8 cellular contexts compared by ENCODE assay signal in the genomic region with DNA sequence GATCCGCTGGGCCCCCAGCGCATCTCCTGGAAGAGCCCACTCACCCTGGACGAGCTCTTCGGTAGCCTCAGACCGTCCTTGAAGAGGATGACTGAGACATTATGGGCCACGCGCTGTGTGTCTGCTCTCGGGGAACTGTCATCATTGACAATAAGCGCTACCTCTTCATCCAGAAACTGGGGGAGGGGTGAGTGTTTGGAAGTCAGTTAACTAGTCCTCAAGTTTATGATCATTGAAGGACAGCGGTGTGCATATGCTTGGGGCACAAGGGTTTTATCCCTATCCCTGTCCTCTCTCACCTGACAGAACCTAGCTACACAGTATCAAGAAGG. TPM values are rescaled to one million over a fixed set of nuclear protein-coding genes. Genes with fewer than 3 reads are reported as not detected.
DNase-seq lines count a peak whose midpoint lies in the region; ATAC-seq and TF ChIP-seq lines count a peak whose summit lies in the region.

No MANE protein-coding gene starts in this region.

- no peaks in the 10 kb centered on the region for H3K27me3 ChIP-seq in iPS-15b (ENCODE audit: control insufficient read depth, insufficient read depth, low read length)

- H3K9me3 ChIP-seq in iPS-15b (ENCODE audit: control insufficient read depth, insufficient read depth, low read length): no peaks in the 10 kb centered on the region

- peak overlapping the region; percentile 98 for H3K4me3 Mint-ChIP-seq in activated CD8-positive, alpha-beta T cell treated with anti-CD3 and anti-CD28 coated beads for 36 hours
- peak overlapping the region; percentile 68 for H3K4me3 Mint-ChIP-seq in stimulated activated effector memory CD8-positive, alpha-beta T cell treated with anti-CD3 and anti-CD28 coated beads, Interleukin-12 subunit alpha, Interleukin-12 subunit beta, amount 100 ng/mL, for 72 hours

- peak overlapping the region; percentile 99 for H3K27ac Mint-ChIP-seq in activated CD8-positive, alpha-beta T cell treated with anti-CD3 and anti-CD28 coated beads for 36 hours
- peak overlapping the region; percentile 93 for H3K27ac Mint-ChIP-seq in stimulated activated effector memory CD8-positive, alpha-beta T cell treated with anti-CD3 and anti-CD28 coated beads, Interleukin-12 subunit alpha, Interleukin-12 subunit beta, amount 100 ng/mL, for 72 hours

- peaks cover 11% of the 10 kb centered on the region for H3K36me3 ChIP-seq in iPS-15b (ENCODE audit: control insufficient read depth, insufficient read depth, low read length)

- no peak for TF ChIP-seq CTCF in activated CD8-positive, alpha-beta T cell treated with anti-CD3 and anti-CD28 coated beads for 36 hours (IDR thresholded peaks at IDR 0.05)

- H3K9ac ChIP-seq in iPS-15b (ENCODE audit: low read depth, low read length): peak overlapping the region; percentile 79

- peak overlapping the region; percentile 85 for H3K4me3 ChIP-seq in iPS-15b (ENCODE audit: low read depth, low read length)

- no peak for ATAC-seq in activated CD8-positive, alpha-beta T cell treated with anti-CD3 and anti-CD28 coated beads for 36 hours
- ATAC-seq in stimulated activated effector memory CD8-positive, alpha-beta T cell treated with anti-CD3 and anti-CD28 coated beads, Interleukin-12 subunit alpha, Interleukin-12 subunit beta, amount 100 ng/mL, for 72 hours: no peak
- ATAC-seq in HG03097 (IDR thresholded peaks at IDR 0.05; ENCODE audit: low FRiP score, unreplicated experiment): no peak

- H3K36me3 Mint-ChIP-seq in activated CD8-positive, alpha-beta T cell treated with anti-CD3 and anti-CD28 coated beads for 36 hours (ENCODE audit: low read depth): peaks cover 41% of the 10 kb centered on the region
- peaks cover 56% of the 10 kb centered on the region for H3K36me3 Mint-ChIP-seq in stimulated activated effector memory CD8-positive, alpha-beta T cell treated with anti-CD3 and anti-CD28 coated beads, Interleukin-12 subunit alpha, Interleukin-12 subunit beta, amount 100 ng/mL, for 72 hours

- H3K27me3 Mint-ChIP-seq in activated CD8-positive, alpha-beta T cell treated with anti-CD3 and anti-CD28 coated beads for 36 hours: no peaks in the 10 kb centered on the region

- peaks cover 66% of the 10 kb centered on the region for H3K4me1 Mint-ChIP-seq in activated CD8-positive, alpha-beta T cell treated with anti-CD3 and anti-CD28 coated beads for 36 hours (ENCODE audit: low read depth)
- peaks cover 56% of the 10 kb centered on the region for H3K4me1 Mint-ChIP-seq in stimulated activated effector memory CD8-positive, alpha-beta T cell treated with anti-CD3 and anti-CD28 coated beads, Interleukin-12 subunit alpha, Interleukin-12 subunit beta, amount 100 ng/mL, for 72 hours

- H3K4me1 ChIP-seq in iPS-15b (ENCODE audit: control insufficient read depth, insufficient read depth, low read length): peaks cover 7% of the 10 kb centered on the region

- CTCF ChIA-PET in activated CD8-positive, alpha-beta T cell treated with anti-CD3 and anti-CD28 coated beads for 36 hours (lab: Charles Lee): interaction anchor here (1.0 to 3.0 kb wide), 6 partner anchors 9 to 72 kb away, joined by 3 to 24 read pairs (median 12); a partner anchor contains a TSS

- no peaks in the 10 kb centered on the region for H3K9me3 Mint-ChIP-seq in activated CD8-positive, alpha-beta T cell treated with anti-CD3 and anti-CD28 coated beads for 36 hours
- H3K9me3 Mint-ChIP-seq in stimulated activated effector memory CD8-positive, alpha-beta T cell treated with anti-CD3 and anti-CD28 coated beads, Interleukin-12 subunit alpha, Interleukin-12 subunit beta, amount 100 ng/mL, for 72 hours: no peaks in the 10 kb centered on the region

- intact Hi-C loops in activated CD8-positive, alpha-beta T cell treated with anti-CD3 and anti-CD28 coated beads for 36 hours (cut with micrococcal nuclease): loop anchor here (5.0 kb wide), 1 partner anchor 51 kb away; no protein-coding TSS in a partner anchor

- peak; percentile 37 for DNase-seq in DMS 273 (lab: John Stamatoyannopoulos, UW; ENCODE audit: unreplicated experiment)
- DNase-seq in DMS 273 treated with DMSO at 0.1 percent for 48 hours (lab: John Stamatoyannopoulos, UW): no peak
- DNase-seq in activated CD8-positive, alpha-beta T cell treated with anti-CD3 and anti-CD28 coated beads for 36 hours: peak; percentile 30
- no peak for DNase-seq in stimulated activated effector memory CD8-positive, alpha-beta T cell treated with anti-CD3 and anti-CD28 coated beads, Interleukin-12 subunit alpha, Interleukin-12 subunit beta, amount 100 ng/mL, for 72 hours (ENCODE audit: low spot score in 2 of 2)
- DNase-seq in NCI-H128 (lab: John Stamatoyannopoulos, UW; ENCODE audit: unreplicated experiment): no peak
- no peak for DNase-seq in AG08395 (ENCODE audit: low spot score)

- POLR2A ChIA-PET in activated CD8-positive, alpha-beta T cell treated with anti-CD3 and anti-CD28 coated beads for 36 hours (lab: Charles Lee): interaction anchor here (1.0 to 19.2 kb wide), 13 partner anchors 8 to 133 kb away, joined by 3 to 239 read pairs (median 6); a partner anchor contains a TSS

RNA-seq across cellular contexts. Expression of a gene that starts 0.6 kb away (rescaled TPM):
- 10 to 100 TPM; 34.4 to 35.4 TPM for total RNA-seq in activated CD8-positive, alpha-beta T cell treated with anti-CD3 and anti-CD28 coated beads for 36 hours

RNA-seq across cellular contexts. Expression of a gene that starts 0.6 kb away (rescaled TPM):
- total RNA-seq in activated CD8-positive, alpha-beta T cell treated with anti-CD3 and anti-CD28 coated beads for 36 hours: 1 to 10 TPM; 1.2 to 2.8 TPM

RNA-seq across cellular contexts. Expression of a gene that starts 7.2 kb away (rescaled TPM):
- not detected for total RNA-seq in activated CD8-positive, alpha-beta T cell treated with anti-CD3 and anti-CD28 coated beads for 36 hours

RNA-seq across cellular contexts. Expression of a gene that starts 7.9 kb away (rescaled TPM):
- total RNA-seq in activated CD8-positive, alpha-beta T cell treated with anti-CD3 and anti-CD28 coated beads for 36 hours: 100 to 1,000 TPM; 226 TPM

RNA-seq across cellular contexts. Expression of a gene that starts 16.3 kb away (rescaled TPM):
- 100 to 1,000 TPM; 216 to 217 TPM for total RNA-seq in activated CD8-positive, alpha-beta T cell treated with anti-CD3 and anti-CD28 coated beads for 36 hours

Comparison
In these comparisons a context has a peak if more than half of its experiments do, and no peak if none do; other contexts are left out.
1. DNase-seq: peak in DMS 273 (single experiment) and activated CD8-positive, alpha-beta T cell treated with anti-CD3 and anti-CD28 coated beads for 36 hours (single experiment); none in DMS 273 treated with DMSO at 0.1 percent for 48 hours (single experiment), stimulated activated effector memory CD8-positive, alpha-beta T cell treated with anti-CD3 and anti-CD28 coated beads, Interleukin-12 subunit alpha, Interleukin-12 subunit beta, amount 100 ng/mL, for 72 hours (0 of 2), NCI-H128 (single experiment) and AG08395 (single experiment).